Comparison of ENCODE assay signal across 23 cellular contexts in the genomic region with DNA sequence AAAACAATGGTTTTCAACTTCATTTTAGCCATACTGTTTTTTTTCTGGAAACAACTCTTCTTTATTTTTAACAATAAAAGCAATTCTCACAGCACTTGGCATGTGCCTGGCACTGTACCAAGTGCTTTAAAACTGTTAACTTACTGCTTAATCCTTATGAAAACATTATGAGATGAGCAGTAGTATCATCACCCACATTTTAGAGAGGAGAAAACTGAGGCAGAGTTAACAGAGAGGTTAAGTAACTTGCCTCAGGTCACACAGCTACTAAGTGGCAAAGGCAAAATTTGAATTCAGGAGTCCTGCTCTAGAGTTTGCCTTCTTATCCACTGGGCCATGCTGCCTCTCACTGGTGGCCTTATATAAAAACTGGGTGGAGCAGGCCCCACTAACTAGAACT. TPM values are rescaled to one million over a fixed set of nuclear protein-coding genes. Genes with fewer than 3 reads are reported as not detected.
A peak's percentile ranks its signal among the peaks of the same experiment; 100 is the strongest.
DNase-seq lines count a peak whose midpoint lies in the region; ATAC-seq, FAIRE-seq and TF ChIP-seq lines count a peak whose summit lies in the region.
"Had no signal": no experiment of that assay in that cellular context is flagged by ENCODE, and none has a peak within 500 bp of the region (broad histone marks: within the 10 kb centered on the region; RNA-seq: fewer than 3 reads in every experiment).

No MANE protein-coding gene starts in this region.

- DNase-seq in A549 (ENCODE audit: low read depth in 1 of 2, low spot score in 1 of 2) (no peak), dermis blood vessel endothelial cell (peak; percentile 16), NOMO-1 treated with dmso at 0.1 percent for 144 hours (lab: John Stamatoyannopoulos, UW; ENCODE audit: unreplicated experiment) (no peak), adrenal gland (no peak)
- DNase-seq: activated CD8-positive, alpha-beta memory T cell treated with anti-CD3 and anti-CD28 coated beads, Interleukin-2, amount 50 U/mL, for 4 hours; body of pancreas; DMS79 treated with DMSO at 0.1 percent for 48 hours; heart right ventricle; left ventricle myocardium inferior; mucosa of descending colon; NCI-H1105 treated with DMSO at 0.1 percent for 48 hours; NCI-H446 treated with DMSO at 0.1 percent for 48 hours; stimulated activated CD4-positive, alpha-beta T cell treated with anti-CD3 and anti-CD28 coated beads, Interleukin-2, amount 100 ng/mL, for 48 hours; stimulated activated naive B cell treated with anti-CD40 and anti-IgM and Interleukin-4, amounts not matched to agents 10 μg/mL and 1 μg/mL and 100 μg/mL, for 72 hours; WERI-Rb-1 had no signal

- TF ChIP-seq RAD21 in A549 (conservative IDR thresholded peaks at IDR 0.05 in 1 of 2, IDR thresholded peaks at IDR 0.05 in 1 of 2) (no peak), Ishikawa (IDR thresholded peaks at IDR 0.05; ENCODE audit: low read depth) (0 out of 2 replicates have a peak, but pooled peaks have one; percentile 10)

- H3K36me3 ChIP-seq in muscle layer of colon (ENCODE audit: insufficient read depth, low read length) = no peaks in the 10 kb centered on the region
- no peaks in the 10 kb centered on the region for H3K36me3 ChIP-seq in adrenal gland (replicated peaks in 1 of 2)
- H3K36me3 ChIP-seq: heart right ventricle, prostate gland, WERI-Rb-1 had no signal

- no peak for TF ChIP-seq EP300 in A549 (IDR thresholded peaks at IDR 0.05)
- no peak for TF ChIP-seq EP300 in Ishikawa (IDR thresholded peaks at IDR 0.05; ENCODE audit: borderline replicate concordance)

- H3K27ac ChIP-seq in A549 (peak overlapping the region in 1 of 2 experiments; percentile 60; a peak in 2 of 6 replicates), muscle layer of colon (ENCODE audit: low read depth, low read length) (peak overlapping the region; percentile 37), adrenal gland (no peak overlapping the region)
- H3K27ac ChIP-seq: body of pancreas, left ventricle myocardium inferior, prostate gland, SK-N-MC, WERI-Rb-1 had no signal

- no peak for FAIRE-seq in A549 (lab: Jason Lieb, UNC)
- FAIRE-seq: GM12892, RCC 7860 had no signal

- CTCF ChIA-PET in A549 (lab: Yijun Ruan, JAX) = interaction anchor here (0.7 kb wide), 1 partner anchor 88 kb away, joined by 4 read pairs; no protein-coding TSS in a partner anchor

- no peak for TF ChIP-seq POLR2A in A549 (IDR thresholded peaks at IDR 0.05; ENCODE audit: low read length)
- no peak for TF ChIP-seq POLR2A in adrenal gland (IDR thresholded peaks at IDR 0.05)

- no peak overlapping the region for H3K4me3 ChIP-seq in A549
- no peak overlapping the region for H3K4me3 ChIP-seq in muscle layer of colon (ENCODE audit: low read depth in 1 of 2, low read length in 2 of 2)
- H3K4me3 ChIP-seq in adrenal gland = no peak overlapping the region
- H3K4me3 ChIP-seq: body of pancreas, heart right ventricle, left ventricle myocardium inferior, mucosa of descending colon, prostate gland, SK-N-MC had no signal

- no peak overlapping the region for H3K9ac ChIP-seq in muscle layer of colon (ENCODE audit: low read length)

- intact Hi-C loops in adrenal gland (cut with DNase I) = no loop called here

- no peaks in the 10 kb centered on the region for H3K9me3 ChIP-seq in A549
- no peaks in the 10 kb centered on the region for H3K9me3 ChIP-seq in muscle layer of colon (ENCODE audit: low read length)
- H3K9me3 ChIP-seq in adrenal gland (replicated peaks in 1 of 3) = no peaks in the 10 kb centered on the region
- H3K9me3 ChIP-seq: body of pancreas, mucosa of descending colon, prostate gland had no signal

- no peak for TF ChIP-seq CTCF in A549 (IDR thresholded peaks at IDR 0.05)
- no peak for TF ChIP-seq CTCF in adrenal gland (IDR thresholded peaks at IDR 0.05)

- H3K4me1 ChIP-seq in A549 = peaks cover 35% of the 10 kb centered on the region
- H3K4me1 ChIP-seq in muscle layer of colon (ENCODE audit: insufficient read depth, low read length) = peaks cover 28% of the 10 kb centered on the region
- H3K4me1 ChIP-seq in adrenal gland (replicated peaks in 1 of 2) = peaks cover 5 to 19% of the 10 kb centered on the region in 2 donors
- H3K4me1 ChIP-seq: prostate gland had no signal

- POLR2A ChIA-PET in A549 (lab: Yijun Ruan, JAX) = no interaction called here

- peak in 1 of 2 experiments; percentile 21; a peak in 1 of 6 replicates for ATAC-seq in A549
- ATAC-seq in HG02678 (IDR thresholded peaks at IDR 0.05; ENCODE audit: unreplicated experiment) = no peak
- no peak for ATAC-seq in activated CD4-positive, CD25-positive, alpha-beta regulatory T cell treated with anti-CD3 and anti-CD28 coated beads, Interleukin-2, amount 50 U/mL, for 24 hours
- ATAC-seq: body of pancreas; heart right ventricle; mucosa of descending colon; stimulated activated naive B cell treated with anti-CD40 and anti-IgM and Interleukin-4, amounts not matched to agents 10 μg/mL and 1 μg/mL and 100 μg/mL, for 72 hours had no signal

- H3K4me2 ChIP-seq in A549 = no peak overlapping the region

- no peaks in the 10 kb centered on the region for H3K27me3 ChIP-seq in muscle layer of colon (ENCODE audit: control insufficient read depth in 1 of 2, insufficient read depth in 2 of 2, low read length in 2 of 2)
- H3K27me3 ChIP-seq in adrenal gland = no peaks in the 10 kb centered on the region
- H3K27me3 ChIP-seq: body of pancreas, heart right ventricle had no signal

TF ChIP-seq in A549, 52 proteins besides CTCF, POLR2A, EP300 and RAD21 (continues in another document):
- TF ChIP-seq, protein P1, sequence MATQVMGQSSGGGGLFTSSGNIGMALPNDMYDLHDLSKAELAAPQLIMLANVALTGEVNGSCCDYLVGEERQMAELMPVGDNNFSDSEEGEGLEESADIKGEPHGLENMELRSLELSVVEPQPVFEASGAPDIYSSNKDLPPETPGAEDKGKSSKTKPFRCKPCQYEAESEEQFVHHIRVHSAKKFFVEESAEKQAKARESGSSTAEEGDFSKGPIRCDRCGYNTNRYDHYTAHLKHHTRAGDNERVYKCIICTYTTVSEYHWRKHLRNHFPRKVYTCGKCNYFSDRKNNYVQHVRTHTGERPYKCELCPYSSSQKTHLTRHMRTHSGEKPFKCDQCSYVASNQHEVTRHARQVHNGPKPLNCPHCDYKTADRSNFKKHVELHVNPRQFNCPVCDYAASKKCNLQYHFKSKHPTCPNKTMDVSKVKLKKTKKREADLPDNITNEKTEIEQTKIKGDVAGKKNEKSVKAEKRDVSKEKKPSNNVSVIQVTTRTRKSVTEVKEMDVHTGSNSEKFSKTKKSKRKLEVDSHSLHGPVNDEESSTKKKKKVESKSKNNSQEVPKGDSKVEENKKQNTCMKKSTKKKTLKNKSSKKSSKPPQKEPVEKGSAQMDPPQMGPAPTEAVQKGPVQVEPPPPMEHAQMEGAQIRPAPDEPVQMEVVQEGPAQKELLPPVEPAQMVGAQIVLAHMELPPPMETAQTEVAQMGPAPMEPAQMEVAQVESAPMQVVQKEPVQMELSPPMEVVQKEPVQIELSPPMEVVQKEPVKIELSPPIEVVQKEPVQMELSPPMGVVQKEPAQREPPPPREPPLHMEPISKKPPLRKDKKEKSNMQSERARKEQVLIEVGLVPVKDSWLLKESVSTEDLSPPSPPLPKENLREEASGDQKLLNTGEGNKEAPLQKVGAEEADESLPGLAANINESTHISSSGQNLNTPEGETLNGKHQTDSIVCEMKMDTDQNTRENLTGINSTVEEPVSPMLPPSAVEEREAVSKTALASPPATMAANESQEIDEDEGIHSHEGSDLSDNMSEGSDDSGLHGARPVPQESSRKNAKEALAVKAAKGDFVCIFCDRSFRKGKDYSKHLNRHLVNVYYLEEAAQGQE (IDR thresholded peaks at IDR 0.05) = no peak
- TF ChIP-seq HDAC2 (IDR thresholded peaks at IDR 0.05) = no peak
- no peak for TF ChIP-seq GATA3 (IDR thresholded peaks at IDR 0.05; ENCODE audit: borderline replicate concordance)
- TF ChIP-seq KDM1A (IDR thresholded peaks at IDR 0.05; ENCODE audit: low read depth) = 0 out of 2 replicates have a peak, but pooled peaks have one; percentile 44

TF ChIP-seq in Ishikawa, 13 proteins besides CTCF, POLR2A, EP300 and RAD21 (continues in another document):
- TF ChIP-seq TAF1 (IDR thresholded peaks at IDR 0.05; ENCODE audit: low read depth) = no peak
- TF ChIP-seq, protein P2, sequence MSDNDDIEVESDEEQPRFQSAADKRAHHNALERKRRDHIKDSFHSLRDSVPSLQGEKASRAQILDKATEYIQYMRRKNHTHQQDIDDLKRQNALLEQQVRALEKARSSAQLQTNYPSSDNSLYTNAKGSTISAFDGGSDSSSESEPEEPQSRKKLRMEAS (IDR thresholded peaks at IDR 0.05) = no peak
- TF ChIP-seq EGR1 (IDR thresholded peaks at IDR 0.05) = no peak
- TF ChIP-seq, protein P3, sequence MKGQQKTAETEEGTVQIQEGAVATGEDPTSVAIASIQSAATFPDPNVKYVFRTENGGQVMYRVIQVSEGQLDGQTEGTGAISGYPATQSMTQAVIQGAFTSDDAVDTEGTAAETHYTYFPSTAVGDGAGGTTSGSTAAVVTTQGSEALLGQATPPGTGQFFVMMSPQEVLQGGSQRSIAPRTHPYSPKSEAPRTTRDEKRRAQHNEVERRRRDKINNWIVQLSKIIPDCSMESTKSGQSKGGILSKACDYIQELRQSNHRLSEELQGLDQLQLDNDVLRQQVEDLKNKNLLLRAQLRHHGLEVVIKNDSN (IDR thresholded peaks at IDR 0.05) = no peak
- no peak for TF ChIP-seq FOXM1 (IDR thresholded peaks at IDR 0.05; ENCODE audit: borderline replicate concordance, low read depth)
- no peak for TF ChIP-seq ZBTB7A (IDR thresholded peaks at IDR 0.05; ENCODE audit: low read depth)
- TF ChIP-seq CEBPB (IDR thresholded peaks at IDR 0.05) = no peak

RNA-seq across cellular contexts. Expression of a gene that starts 23.2 kb away (rescaled TPM):
- polyA plus RNA-seq in A549 (2011; rRNA removed) (14.6 and 17.0 TPM in 2 replicates), A549 (2017; fragmentation: RNase III; extraction: RNeasy Plus Mini Kit Qiagen cat#74134 plus additional on column Dnase treatment) (23.0 to 30.0 TPM (median 24.7 TPM) in 3 replicates), adrenal gland (100 to 1,000 TPM in 1 of 3 donors, 10 to 100 TPM in 2; 33.4 to 159 (median 68.0) TPM)
- 12.5 and 15.6 TPM in 2 replicates for polyA plus RNA-seq in A549 (2012; cell fraction: cytosol; rRNA removed)
- 55.4 and 60.4 TPM in 2 replicates for polyA plus RNA-seq in A549 (2012; cell fraction: nucleus; rRNA removed)
- polyA minus RNA-seq in A549 (2011; rRNA and poly(A)+ RNA removed) = 18.0 and 26.5 TPM in 2 replicates
- total RNA-seq in dermis blood vessel endothelial cell (18.0 and 22.6 TPM in 2 replicates), adrenal gland (10 to 100 TPM; 31.5 to 98.7 (median 57.0) TPM)
